ENCODE assay signal across 17 cellular contexts in the genomic region with DNA sequence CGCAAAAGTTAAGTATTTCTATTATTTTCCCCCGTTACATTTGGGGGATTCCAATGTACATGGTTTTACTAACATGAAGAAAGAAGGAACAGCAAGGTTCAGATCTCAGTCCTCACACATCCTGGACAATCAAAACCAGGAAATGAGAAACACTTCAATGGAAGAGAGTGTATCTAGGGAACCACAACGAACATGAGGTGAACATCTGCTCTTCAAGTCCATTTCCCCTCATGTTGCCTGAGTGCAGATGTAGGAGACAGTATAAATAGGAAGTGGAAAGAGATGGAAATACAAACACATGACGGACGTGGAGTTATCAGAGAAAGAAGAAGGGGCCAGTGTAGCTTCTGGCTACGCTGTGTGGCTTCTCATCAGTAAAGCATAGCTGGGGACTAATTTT. TPM values are rescaled to one million over a fixed set of nuclear protein-coding genes. Genes with fewer than 3 reads are reported as not detected.
DNase-seq lines count a peak whose midpoint lies in the region; ATAC-seq and TF ChIP-seq lines count a peak whose summit lies in the region.
"Had no signal": no experiment of that assay in that cellular context is flagged by ENCODE, and none has a peak within 500 bp of the region (broad histone marks: within the 10 kb centered on the region; RNA-seq: fewer than 3 reads in every experiment).

No MANE protein-coding gene starts in this region.

- peaks cover 8% of the 10 kb centered on the region for H3K9me3 Mint-ChIP-seq in glutamatergic neuron (ENCODE audit: unreplicated experiment)
- H3K9me3 Mint-ChIP-seq: CD4-positive, alpha-beta memory T cell had no signal

- intact Hi-C loops in Right ventricle myocardium inferior (cut with DNase I) = no loop called here

- no peak for TF ChIP-seq CTCF in glutamatergic neuron (IDR thresholded peaks at IDR 0.05; ENCODE audit: partially characterized antibody, unreplicated experiment)

- H3K4me3 Mint-ChIP-seq in glutamatergic neuron (ENCODE audit: unreplicated experiment) = peak overlapping the region; percentile 63
- H3K4me3 Mint-ChIP-seq: CD4-positive, alpha-beta memory T cell had no signal

- peak; percentile 84 for DNase-seq in DMS53 treated with DMSO at 0.1 percent for 48 hours (lab: John Stamatoyannopoulos, UW; ENCODE audit: unreplicated experiment)
- DNase-seq in Jurkat, Clone E6-1 (ENCODE audit: low read depth, low spot score) = peak; percentile 48
- DNase-seq in SHP77 treated with DMSO at 0.1 percent for 48 hours (lab: John Stamatoyannopoulos, UW) = peak; percentile 37
- no peak for DNase-seq in glutamatergic neuron
- DNase-seq in Right ventricle myocardium inferior (ENCODE audit: missing footprints) = no peak
- DNase-seq in amniotic stem cell (lab: John Stamatoyannopoulos, UW) = no peak
- no peak for DNase-seq in activated CD8-positive, alpha-beta memory T cell treated with anti-CD3 and anti-CD28 coated beads, Interleukin-2, amount 50 U/mL, for 48 hours
- DNase-seq: activated CD4-positive, alpha-beta T cell treated with anti-CD3 and anti-CD28 coated beads for 4 hours; activated T-cell treated with anti-CD3 and anti-CD28 coated beads for 4 hours; CD4-positive, alpha-beta memory T cell; GOT3; KBM-7; NCI-H1930; OCI-M1; stimulated activated naive CD4-positive, alpha-beta T cell; T-helper 1 cell had no signal

- peaks cover 3% of the 10 kb centered on the region for H3K27me3 Mint-ChIP-seq in glutamatergic neuron (ENCODE audit: unreplicated experiment)

- ATAC-seq in Right ventricle myocardium inferior = no peak
- ATAC-seq in HG02938 (IDR thresholded peaks at IDR 0.05; ENCODE audit: unreplicated experiment) = no peak

- H3K36me3 Mint-ChIP-seq in glutamatergic neuron (ENCODE audit: unreplicated experiment) = no peaks in the 10 kb centered on the region
- H3K36me3 Mint-ChIP-seq: CD4-positive, alpha-beta memory T cell had no signal

- H3K4me1 Mint-ChIP-seq in glutamatergic neuron (ENCODE audit: low read depth, unreplicated experiment) = peaks cover 23% of the 10 kb centered on the region
- H3K4me1 Mint-ChIP-seq: CD4-positive, alpha-beta memory T cell had no signal

- H3K27ac Mint-ChIP-seq in glutamatergic neuron (ENCODE audit: unreplicated experiment) = peak overlapping the region; percentile 85
- H3K27ac Mint-ChIP-seq: CD4-positive, alpha-beta memory T cell had no signal

- H3K4me3 ChIP-seq in Jurkat, Clone E6-1 (ENCODE audit: low read length) = no peak overlapping the region

RNA-seq across cellular contexts. Expression of gene CHN1, which starts 52.6 kb away (rescaled TPM):
- 15.9 TPM for polyA plus RNA-seq in Jurkat, Clone E6-1 (2012; ENCODE audit: insufficient read depth, insufficient read length)
- total RNA-seq in glutamatergic neuron (ENCODE audit: unreplicated experiment) (212 TPM), Right ventricle myocardium inferior (11.7 TPM)

Comparison
In these comparisons a context has a peak if more than half of its experiments do, and no peak if none do; other contexts are left out.
1. DNase-seq: peak in DMS53 treated with DMSO at 0.1 percent for 48 hours (single experiment), Jurkat, Clone E6-1 (single experiment) and SHP77 treated with DMSO at 0.1 percent for 48 hours (single experiment); none in glutamatergic neuron (single experiment), Right ventricle myocardium inferior (single experiment), amniotic stem cell (single experiment) and activated CD8-positive, alpha-beta memory T cell treated with anti-CD3 and anti-CD28 coated beads, Interleukin-2, amount 50 U/mL, for 48 hours (single experiment).
2. RNA of gene CHN1, which starts 52.6 kb away (total RNA-seq): 212 TPM in glutamatergic neuron (single experiment); 11.7 TPM in Right ventricle myocardium inferior (single experiment); every median in the first group is over 10 times any median in the second.